In genomic region chr17:75504347-75505151, GRCh38 we compare ENCODE assay signal across 7 cellular contexts. TPM values are rescaled to one million over a fixed set of nuclear protein-coding genes. Genes with fewer than 3 reads are reported as not detected.
DNase-seq lines count a peak whose midpoint lies in the region; ATAC-seq and TF ChIP-seq lines count a peak whose summit lies in the region.

No MANE protein-coding gene starts in this region.

- TF ChIP-seq POLR2A in sigmoid colon (IDR thresholded peaks at IDR 0.05): no peak

- H3K4me1 ChIP-seq in left ventricle myocardium inferior (peaks cover 68% of the 10 kb centered on the region), sigmoid colon (peaks cover 0 to 45% (median 33%) of the 10 kb centered on the region in 4 donors)

- intact Hi-C loops in left ventricle myocardium inferior (cut with micrococcal nuclease) (no loop called here), sigmoid colon (cut with DNase I) (no loop called here)

- 71 to 78% methylated on average over 32 of the region's 32 CpGs for WGBS in sigmoid colon, 2 donors

- no peak for TF ChIP-seq EP300 in sigmoid colon (IDR thresholded peaks at IDR 0.05)

- H3K27ac ChIP-seq in left ventricle myocardium inferior (replicated peaks) (peak overlapping the region; percentile 96), sigmoid colon (peak overlapping the region in 1 of 4 donors; percentile 38)

- H3K4me3 ChIP-seq in left ventricle myocardium inferior: no peak overlapping the region
- no peak overlapping the region for H3K4me3 ChIP-seq in sigmoid colon

- DNase-seq in GM10266 (ENCODE audit: extremely low spot score) (peak; percentile 87), MV-4-11 (lab: John Stamatoyannopoulos, UW) (peak; percentile 19), left ventricle myocardium inferior (no peak), sigmoid colon (no peak)
- peak; percentile 57 to 61 for DNase-seq in activated T-cell treated with anti-CD3 and anti-CD28 coated beads, Interleukin-2, amount 50 U/mL, for 48 hours
- DNase-seq in stimulated activated naive CD8-positive, alpha-beta T cell treated with anti-CD3 and anti-CD28 coated beads, Interleukin-15, Interleukin-2, amounts not matched to agents 100 U/mL and 50 U/mL, for 24 hours: peak; percentile 49

- peaks cover 74% of the 10 kb centered on the region for H3K36me3 ChIP-seq in left ventricle myocardium inferior
- peaks cover 0 to 64% (median 36%) of the 10 kb centered on the region in 4 donors for H3K36me3 ChIP-seq in sigmoid colon

- peak; percentile 80 for TF ChIP-seq CTCF in GM10266 (IDR thresholded peaks at IDR 0.05; ENCODE audit: control insufficient read depth, insufficient read depth, low read depth, missing control alignments)
- TF ChIP-seq CTCF in left ventricle myocardium inferior (IDR thresholded peaks at IDR 0.05; ENCODE audit: borderline replicate concordance): peak; percentile 69
- peak in 2 of 4 experiments; percentile 24 to 33 for TF ChIP-seq CTCF in sigmoid colon (IDR thresholded peaks at IDR 0.05)

- H3K9me3 ChIP-seq in left ventricle myocardium inferior (replicated peaks) (no peaks in the 10 kb centered on the region), sigmoid colon (no peaks in the 10 kb centered on the region)

- ATAC-seq in stimulated activated naive CD8-positive, alpha-beta T cell treated with anti-CD3 and anti-CD28 coated beads, Interleukin-15, Interleukin-2, amounts not matched to agents 100 U/mL and 50 U/mL, for 24 hours: peak; percentile 44
- ATAC-seq in GM18870 (IDR thresholded peaks at IDR 0.05; ENCODE audit: unreplicated experiment): no peak

- H3K27me3 ChIP-seq in left ventricle myocardium inferior (ENCODE audit: low read depth) (no peaks in the 10 kb centered on the region), sigmoid colon (no peaks in the 10 kb centered on the region)

RNA-seq across cellular contexts. Expression of gene CASKIN2, which starts 10.8 kb away (rescaled TPM):
- 34.3 TPM for total RNA-seq in left ventricle myocardium inferior
- 10 to 100 TPM in 3 of 4 donors, 1 to 10 TPM in 1; 10.0 to 14.7 (median 10.2) TPM for total RNA-seq in sigmoid colon
- polyA plus RNA-seq in sigmoid colon: 10 to 100 TPM in 1 of 3 donors, 1 to 10 TPM in 2; 4.8 to 12.9 (median 7.4) TPM

RNA-seq across cellular contexts. Expression of gene TSEN54, which starts 11.8 kb away (rescaled TPM):
- total RNA-seq in left ventricle myocardium inferior (6.8 TPM), sigmoid colon (10 to 100 TPM; 11.1 to 25.3 (median 21.3) TPM)
- 10 to 100 TPM; 32.4 to 43.7 (median 35.6) TPM for polyA plus RNA-seq in sigmoid colon

RNA-seq across cellular contexts. Expression of gene LLGL2, which starts 20.9 kb away (rescaled TPM):
- total RNA-seq in left ventricle myocardium inferior (2.0 TPM), sigmoid colon (1 to 10 TPM; 1.4 to 5.0 (median 3.4) TPM)
- 100 to 1,000 TPM; 197 to 299 (median 294) TPM for polyA plus RNA-seq in sigmoid colon

RNA-seq across cellular contexts. Expression of gene TMEM94, which starts 48.1 kb away (rescaled TPM):
- 38.8 TPM for total RNA-seq in left ventricle myocardium inferior
- 10 to 100 TPM; 15.3 to 74.8 (median 32.4) TPM for total RNA-seq in sigmoid colon
- polyA plus RNA-seq in sigmoid colon: 10 to 100 TPM in 2 of 3 donors, 1 to 10 TPM in 1; 6.2 to 70.4 (median 22.8) TPM

Comparison
In these comparisons a context has a peak if more than half of its experiments do, and no peak if none do; other contexts are left out.
1. DNase-seq: peak in GM10266 (single experiment), MV-4-11 (single experiment), activated T-cell treated with anti-CD3 and anti-CD28 coated beads, Interleukin-2, amount 50 U/mL, for 48 hours (2 of 2) and stimulated activated naive CD8-positive, alpha-beta T cell treated with anti-CD3 and anti-CD28 coated beads, Interleukin-15, Interleukin-2, amounts not matched to agents 100 U/mL and 50 U/mL, for 24 hours (single experiment); none in left ventricle myocardium inferior (single experiment) and sigmoid colon (single experiment).